In the genomic region with DNA sequence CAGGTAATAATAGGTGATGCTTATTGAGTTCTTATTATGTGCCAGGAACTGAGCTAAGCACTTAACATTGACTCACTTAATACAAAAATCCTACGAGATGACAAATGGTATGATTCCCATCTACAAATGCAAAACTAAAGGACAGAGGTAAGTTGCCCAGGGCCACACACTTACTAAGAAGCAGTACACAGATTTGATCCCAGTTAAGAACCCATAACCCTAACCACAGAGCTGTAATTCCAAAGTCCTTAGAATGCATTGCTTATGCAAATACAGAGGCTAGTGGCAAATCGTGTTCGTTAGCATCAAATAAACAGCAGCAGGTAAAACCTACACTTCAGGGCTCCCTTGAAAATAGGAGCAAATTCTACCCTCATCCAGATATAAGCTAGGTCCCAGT, we compare ENCODE assay signal across 1 cellular context.
TF ChIP-seq lines count a peak whose summit lies in the region.

No MANE protein-coding gene starts in this region.

TF ChIP-seq in GM23338, 12 proteins besides CTCF, POLR2A, EP300 and RAD21 (continued from another document):
- TF ChIP-seq ZNF462 (CRISPR knock-in tag; IDR thresholded peaks at IDR 0.05) (no peak), ZNF114 (CRISPR knock-in tag; IDR thresholded peaks at IDR 0.05) (no peak), ETS1 (IDR thresholded peaks at IDR 0.05) (no peak), CREB1 (CRISPR knock-in tag; IDR thresholded peaks at IDR 0.05; ENCODE audit: low read depth) (no peak), ZNF331 (CRISPR knock-in tag; IDR thresholded peaks at IDR 0.05; ENCODE audit: low read depth) (no peak), EZH2 (IDR thresholded peaks at IDR 0.05; ENCODE audit: low read depth, unreplicated experiment) (no peak), NANOG (IDR thresholded peaks at IDR 0.05; ENCODE audit: borderline replicate concordance) (no peak)
- TF ChIP-seq, protein P1, sequence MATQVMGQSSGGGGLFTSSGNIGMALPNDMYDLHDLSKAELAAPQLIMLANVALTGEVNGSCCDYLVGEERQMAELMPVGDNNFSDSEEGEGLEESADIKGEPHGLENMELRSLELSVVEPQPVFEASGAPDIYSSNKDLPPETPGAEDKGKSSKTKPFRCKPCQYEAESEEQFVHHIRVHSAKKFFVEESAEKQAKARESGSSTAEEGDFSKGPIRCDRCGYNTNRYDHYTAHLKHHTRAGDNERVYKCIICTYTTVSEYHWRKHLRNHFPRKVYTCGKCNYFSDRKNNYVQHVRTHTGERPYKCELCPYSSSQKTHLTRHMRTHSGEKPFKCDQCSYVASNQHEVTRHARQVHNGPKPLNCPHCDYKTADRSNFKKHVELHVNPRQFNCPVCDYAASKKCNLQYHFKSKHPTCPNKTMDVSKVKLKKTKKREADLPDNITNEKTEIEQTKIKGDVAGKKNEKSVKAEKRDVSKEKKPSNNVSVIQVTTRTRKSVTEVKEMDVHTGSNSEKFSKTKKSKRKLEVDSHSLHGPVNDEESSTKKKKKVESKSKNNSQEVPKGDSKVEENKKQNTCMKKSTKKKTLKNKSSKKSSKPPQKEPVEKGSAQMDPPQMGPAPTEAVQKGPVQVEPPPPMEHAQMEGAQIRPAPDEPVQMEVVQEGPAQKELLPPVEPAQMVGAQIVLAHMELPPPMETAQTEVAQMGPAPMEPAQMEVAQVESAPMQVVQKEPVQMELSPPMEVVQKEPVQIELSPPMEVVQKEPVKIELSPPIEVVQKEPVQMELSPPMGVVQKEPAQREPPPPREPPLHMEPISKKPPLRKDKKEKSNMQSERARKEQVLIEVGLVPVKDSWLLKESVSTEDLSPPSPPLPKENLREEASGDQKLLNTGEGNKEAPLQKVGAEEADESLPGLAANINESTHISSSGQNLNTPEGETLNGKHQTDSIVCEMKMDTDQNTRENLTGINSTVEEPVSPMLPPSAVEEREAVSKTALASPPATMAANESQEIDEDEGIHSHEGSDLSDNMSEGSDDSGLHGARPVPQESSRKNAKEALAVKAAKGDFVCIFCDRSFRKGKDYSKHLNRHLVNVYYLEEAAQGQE (IDR thresholded peaks at IDR 0.05; ENCODE audit: unreplicated experiment): no peak
TF ChIP-seq in GM23338: peak in this region for 0.
